Comparison of ENCODE assay signal across 9 cellular contexts in the genomic region with DNA sequence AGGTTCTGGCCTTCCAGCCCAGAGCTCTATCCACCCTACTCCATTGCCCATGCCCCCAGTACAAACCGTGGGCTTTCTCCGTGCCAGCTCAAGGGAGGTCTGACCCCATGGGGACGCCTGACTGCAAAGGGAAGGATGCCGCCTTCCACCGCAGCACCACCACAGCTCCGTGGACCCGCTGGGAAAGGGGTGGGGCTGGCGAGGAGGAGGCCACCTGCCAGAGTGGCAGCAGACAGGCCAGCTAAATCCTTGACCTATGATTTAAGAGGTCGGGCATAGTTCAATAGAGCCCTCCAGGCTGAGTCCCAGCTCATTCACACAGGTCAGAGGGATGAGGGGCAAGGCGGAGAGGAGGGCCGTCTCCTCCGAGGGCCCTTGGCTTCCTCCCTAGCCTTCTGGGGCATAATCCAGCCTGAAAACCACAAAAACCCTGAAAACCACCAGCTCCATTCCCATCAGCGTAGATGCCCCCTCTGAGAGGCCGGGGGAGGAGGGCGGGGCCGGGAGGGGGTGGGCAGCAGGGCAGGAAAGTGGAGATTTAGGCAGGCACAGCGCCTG. TPM values are rescaled to one million over a fixed set of nuclear protein-coding genes. Genes with fewer than 3 reads are reported as not detected.
A peak's percentile ranks its signal among the peaks of the same experiment; 100 is the strongest.
DNase-seq lines count a peak whose midpoint lies in the region; FAIRE-seq and TF ChIP-seq lines count a peak whose summit lies in the region.
"Had no signal": no experiment of that assay in that cellular context is flagged by ENCODE, and none has a peak within 500 bp of the region (broad histone marks: within the 10 kb centered on the region; RNA-seq: fewer than 3 reads in every experiment).

No MANE protein-coding gene starts in this region.

- H3K27me3 Mint-ChIP-seq in activated T-helper 1 cell treated with anti-CD3 and anti-CD28 coated beads, Interleukin-12 subunit alpha, Interleukin-12 subunit beta, Interleukin-2, Interleukin-4 antibody, amounts not matched to agents 30 ng/mL and 10 ng/mL and 1 ng/mL, durations not matched to agents 14 hours and 24 hours and 36 hours (ENCODE audit: insufficient read depth): peaks cover 66% of the 10 kb centered on the region

- H3K36me3 ChIP-seq in BE2C (no peaks in the 10 kb centered on the region), HUES48 (ENCODE audit: control insufficient read depth, insufficient read depth, low read length) (no peaks in the 10 kb centered on the region), endothelial cell of umbilical vein (ENCODE audit: control insufficient read depth in 2 of 2, extremely low read depth in 1 of 2, insufficient read depth in 2 of 2, low read length in 2 of 2) (no peaks in the 10 kb centered on the region), trophoblast cell (ENCODE audit: control insufficient read depth in 1 of 2, insufficient read depth in 2 of 2, low read length in 2 of 2) (no peaks in the 10 kb centered on the region)

- H3K4me2 ChIP-seq in endothelial cell of umbilical vein (ENCODE audit: insufficient read depth, low read length) (no peak overlapping the region), trophoblast cell (ENCODE audit: low read length) (peak overlapping the region; percentile 73)

- H3K4me1 ChIP-seq in BE2C (peaks cover 6% of the 10 kb centered on the region), HUES48 (ENCODE audit: control insufficient read depth, insufficient read depth, low read length) (peaks cover 38% of the 10 kb centered on the region), endothelial cell of umbilical vein (ENCODE audit: control insufficient read depth, extremely low read depth, insufficient read depth, low read length) (no peaks in the 10 kb centered on the region), trophoblast cell (ENCODE audit: control insufficient read depth in 1 of 2, insufficient read depth in 2 of 2, low read length in 2 of 2) (peaks cover 30 to 33% of the 10 kb centered on the region in 2 experiments)

- H3K4me1 Mint-ChIP-seq in activated T-helper 1 cell treated with anti-CD3 and anti-CD28 coated beads, Interleukin-12 subunit alpha, Interleukin-12 subunit beta, Interleukin-2, Interleukin-4 antibody, amounts not matched to agents 30 ng/mL and 10 ng/mL and 1 ng/mL, durations not matched to agents 14 hours and 24 hours and 36 hours (ENCODE audit: low read depth): no peaks in the 10 kb centered on the region

- H2BK12ac ChIP-seq in trophoblast cell (ENCODE audit: low read length): peak overlapping the region; percentile 53

- TF ChIP-seq CTCF in BE2C (IDR thresholded peaks at IDR 0.05; ENCODE audit: low read depth, low read length) (no peak), endothelial cell of umbilical vein (IDR thresholded peaks at IDR 0.05; ENCODE audit: extremely low read depth in 1 of 2, insufficient read depth in 1 of 2, low read depth in 1 of 2, low read length in 2 of 2) (no peak)

- DNase-seq in BE2C (no peak), endothelial cell of umbilical vein (ENCODE audit: low read depth, low spot score) (no peak), trophoblast cell (no peak), AG20443 (ENCODE audit: low spot score) (no peak), GM12891 (ENCODE audit: insufficient read length, low spot score) (no peak), HuH-7 (ENCODE audit: low spot score) (no peak)
- no peak for DNase-seq in activated T-helper 1 cell treated with anti-CD3 and anti-CD28 coated beads, Interleukin-12 subunit alpha, Interleukin-12 subunit beta, Interleukin-2, Interleukin-4 antibody, amounts not matched to agents 30 ng/mL and 10 ng/mL and 1 ng/mL, durations not matched to agents 14 hours and 24 hours and 36 hours (ENCODE audit: low spot score)

- peak overlapping the region; percentile 96 for H4K91ac ChIP-seq in trophoblast cell (ENCODE audit: low read depth, low read length)

- H2AK5ac ChIP-seq in trophoblast cell (ENCODE audit: low read length): peak overlapping the region; percentile 14

- H3K27me3 ChIP-seq in BE2C: no peaks in the 10 kb centered on the region
- peaks cover 36% of the 10 kb centered on the region for H3K27me3 ChIP-seq in HUES48 (ENCODE audit: control insufficient read depth, insufficient read depth, low read length)
- no peaks in the 10 kb centered on the region for H3K27me3 ChIP-seq in endothelial cell of umbilical vein (ENCODE audit: control insufficient read depth in 2 of 2, insufficient read depth in 2 of 2, low read length in 2 of 2)
- H3K27me3 ChIP-seq in trophoblast cell (ENCODE audit: insufficient read depth, low read length): no peaks in the 10 kb centered on the region

- no peaks in the 10 kb centered on the region for H3K9me3 Mint-ChIP-seq in activated T-helper 1 cell treated with anti-CD3 and anti-CD28 coated beads, Interleukin-12 subunit alpha, Interleukin-12 subunit beta, Interleukin-2, Interleukin-4 antibody, amounts not matched to agents 30 ng/mL and 10 ng/mL and 1 ng/mL, durations not matched to agents 14 hours and 24 hours and 36 hours
- H3K9me3 Mint-ChIP-seq: T-helper 2 cell treated with Interferon-gamma antibody and Interleukin-4, amounts not matched to agents 5 μg/mL and 100 μg/mL, for 36 hours had no signal

- no peaks in the 10 kb centered on the region for H3K9me1 ChIP-seq in endothelial cell of umbilical vein (replicated peaks; ENCODE audit: control insufficient read depth, extremely low read depth, insufficient read depth, low read length)

- H2BK120ac ChIP-seq in trophoblast cell (ENCODE audit: insufficient read depth, low read length, poor library complexity): peak overlapping the region; percentile 2

- no CpG with 5 or more reads among the region's 17 CpGs for WGBS in trophoblast cell (ENCODE audit: extremely low coverage, insufficient coverage, insufficient read length)

- no peak overlapping the region for H3K23ac ChIP-seq in trophoblast cell (ENCODE audit: low read length)

- POLR2A ChIA-PET in endothelial cell of umbilical vein (lab: Charles Lee): no interaction called here

- H3K79me1 ChIP-seq in trophoblast cell (ENCODE audit: low read length): peaks cover 22% of the 10 kb centered on the region

- dilution Hi-C loops in endothelial cell of umbilical vein (cut with MboI; ENCODE audit: extremely low pct_ligation_motif_present, low sequenced_read_pairs): no loop called here

- H3K36me3 Mint-ChIP-seq in activated T-helper 1 cell treated with anti-CD3 and anti-CD28 coated beads, Interleukin-12 subunit alpha, Interleukin-12 subunit beta, Interleukin-2, Interleukin-4 antibody, amounts not matched to agents 30 ng/mL and 10 ng/mL and 1 ng/mL, durations not matched to agents 14 hours and 24 hours and 36 hours (ENCODE audit: low read depth): no peaks in the 10 kb centered on the region

- CTCF ChIA-PET in endothelial cell of umbilical vein (lab: Charles Lee): interaction anchor here (0.7 to 3.8 kb wide), 5 partner anchors 9 to 253 kb away, joined by 3 to 32 read pairs (median 8); no protein-coding TSS in a partner anchor

- BruUV-seq in endothelial cell of umbilical vein (replicated peaks; lab: Mats Ljungman, UMichigan): no TSS peak

- H4K8ac ChIP-seq in trophoblast cell (ENCODE audit: low read depth, low read length): peak overlapping the region; percentile 7

- H4K20me1 ChIP-seq in endothelial cell of umbilical vein (replicated peaks; ENCODE audit: control insufficient read depth, extremely low read depth, insufficient read depth, low read length): no peaks in the 10 kb centered on the region

- no peak overlapping the region for H3K4ac ChIP-seq in trophoblast cell (ENCODE audit: low read depth, low read length)

- H3K27ac ChIP-seq in HUES48 (ENCODE audit: low read depth, low read length) (peak overlapping the region; percentile 85), endothelial cell of umbilical vein (ENCODE audit: insufficient read depth, low read depth, low read length) (no peak overlapping the region), trophoblast cell (ENCODE audit: low read depth, low read length) (peak overlapping the region; percentile 57)

- TF ChIP-seq POLR2A in endothelial cell of umbilical vein (IDR thresholded peaks at IDR 0.05; ENCODE audit: low read depth, low read length) (no peak), GM12891 (IDR thresholded peaks at IDR 0.05; ENCODE audit: low read depth, low read length) (no peak)

- no peak overlapping the region for H2BK5ac ChIP-seq in trophoblast cell (ENCODE audit: low read depth, low read length, poor library complexity)

- H3K27ac Mint-ChIP-seq in activated T-helper 1 cell treated with anti-CD3 and anti-CD28 coated beads, Interleukin-12 subunit alpha, Interleukin-12 subunit beta, Interleukin-2, Interleukin-4 antibody, amounts not matched to agents 30 ng/mL and 10 ng/mL and 1 ng/mL, durations not matched to agents 14 hours and 24 hours and 36 hours: no peak overlapping the region
- H3K27ac Mint-ChIP-seq: T-helper 2 cell treated with Interferon-gamma antibody and Interleukin-4, amounts not matched to agents 5 μg/mL and 100 μg/mL, for 36 hours had no signal

- no peak overlapping the region for H3K18ac ChIP-seq in trophoblast cell (ENCODE audit: low read length)

- H2AFZ ChIP-seq in endothelial cell of umbilical vein (ENCODE audit: low read depth, low read length) (peak overlapping the region; percentile 76), trophoblast cell (ENCODE audit: insufficient read depth, low read length, poor library complexity) (no peak overlapping the region)

- no peak overlapping the region for H4K12ac ChIP-seq in trophoblast cell (ENCODE audit: low read depth, low read length)

- H3K4me3 Mint-ChIP-seq in activated T-helper 1 cell treated with anti-CD3 and anti-CD28 coated beads, Interleukin-12 subunit alpha, Interleukin-12 subunit beta, Interleukin-2, Interleukin-4 antibody, amounts not matched to agents 30 ng/mL and 10 ng/mL and 1 ng/mL, durations not matched to agents 14 hours and 24 hours and 36 hours: no peak overlapping the region
- H3K4me3 Mint-ChIP-seq: T-helper 2 cell treated with Interferon-gamma antibody and Interleukin-4, amounts not matched to agents 5 μg/mL and 100 μg/mL, for 36 hours had no signal

- peak overlapping the region; percentile 18 for H3K14ac ChIP-seq in trophoblast cell (ENCODE audit: low read length)

- FAIRE-seq in endothelial cell of umbilical vein (lab: Jason Lieb, UNC) (no peak), GM12891 (lab: Jason Lieb, UNC) (no peak)

- H3K9ac ChIP-seq in HUES48 (ENCODE audit: low read depth, low read length) (peak overlapping the region; percentile 38; the same call in 1 of the 2 replicates), endothelial cell of umbilical vein (replicated peaks; ENCODE audit: extremely low read depth, insufficient read depth, low read length) (no peak overlapping the region), trophoblast cell (ENCODE audit: low read length) (no peak overlapping the region)

- H3K79me2 ChIP-seq in endothelial cell of umbilical vein (ENCODE audit: control insufficient read depth, insufficient read depth, low read length) (no peaks in the 10 kb centered on the region), trophoblast cell (ENCODE audit: control insufficient read depth, insufficient read depth, low read length, poor library complexity) (no peaks in the 10 kb centered on the region)

- H3K4me3 ChIP-seq in BE2C (ENCODE audit: low read depth, low read length) (peak overlapping the region; percentile 60), HUES48 (ENCODE audit: low read depth, low read length) (peak overlapping the region; percentile 65), endothelial cell of umbilical vein (replicated peaks in 1 of 3; ENCODE audit: insufficient read depth in 1 of 3, low read depth in 1 of 3, low read length in 3 of 3) (no peak overlapping the region), trophoblast cell (ENCODE audit: low read depth, low read length) (no peak overlapping the region)

- intact Hi-C loops in endothelial cell of umbilical vein (cut with micrococcal nuclease): no loop called here
- intact Hi-C loops in activated T-helper 1 cell treated with anti-CD3 and anti-CD28 coated beads, Interleukin-12 subunit alpha, Interleukin-12 subunit beta, Interleukin-2, Interleukin-4 antibody, amounts not matched to agents 30 ng/mL and 10 ng/mL and 1 ng/mL, durations not matched to agents 14 hours and 24 hours and 36 hours (cut with micrococcal nuclease): no loop called here

- no peaks in the 10 kb centered on the region for H3K9me3 ChIP-seq in BE2C
- H3K9me3 ChIP-seq in HUES48 (ENCODE audit: control insufficient read depth, insufficient read depth, low read length): no peaks in the 10 kb centered on the region
- no peaks in the 10 kb centered on the region for H3K9me3 ChIP-seq in endothelial cell of umbilical vein (replicated peaks; ENCODE audit: control insufficient read depth, insufficient read depth, low read length)
- H3K9me3 ChIP-seq in trophoblast cell (ENCODE audit: insufficient read depth, low read depth, low read length): no peaks in the 10 kb centered on the region

RNA-seq across cellular contexts. Expression of gene FIGNL2, which starts 14.9 kb away (rescaled TPM):
- 0.94 TPM for polyA plus RNA-seq in BE2C (2012; ENCODE audit: insufficient read depth, insufficient read length, low read depth)
- 2.4 and 2.5 TPM in 2 replicates for total RNA-seq in endothelial cell of umbilical vein
- 1.4 and 1.5 TPM in 2 replicates for polyA plus RNA-seq in endothelial cell of umbilical vein
- polyA plus RNA-seq in endothelial cell of umbilical vein (2011; cell fraction: cytosol; rRNA removed): 0.50 and 0.54 TPM in 2 replicates
- polyA plus RNA-seq in endothelial cell of umbilical vein (2011; cell fraction: nucleus; rRNA removed): 3.3 TPM in 2 replicates
- 0.48 and 0.49 TPM in 2 replicates for polyA plus RNA-seq in endothelial cell of umbilical vein (2012)
- polyA minus RNA-seq in endothelial cell of umbilical vein: 4.6 and 5.1 TPM in 2 replicates
- polyA minus RNA-seq in endothelial cell of umbilical vein (2011; cell fraction: cytosol; rRNA and poly(A)+ RNA removed): not detected
- polyA minus RNA-seq in endothelial cell of umbilical vein (2011; cell fraction: nucleus; rRNA and poly(A)+ RNA removed): 2.5 and 3.5 TPM in 2 replicates
- 23.9 and 25.0 TPM in 2 replicates for polyA plus RNA-seq in trophoblast cell (2013)
- not detected for polyA plus RNA-seq in GM12891 (2012; ENCODE audit: low read depth, missing spikeins)
- 0.15 and 0.18 TPM in 2 replicates for total RNA-seq in activated T-helper 1 cell treated with anti-CD3 and anti-CD28 coated beads, Interleukin-12 subunit alpha, Interleukin-12 subunit beta, Interleukin-2, Interleukin-4 antibody, amounts not matched to agents 30 ng/mL and 10 ng/mL and 1 ng/mL, durations not matched to agents 14 hours and 24 hours and 36 hours

RNA-seq across cellular contexts. Expression of gene ANKRD33, which starts 24.5 kb away (rescaled TPM):
- not detected for polyA plus RNA-seq in BE2C (2012; ENCODE audit: insufficient read depth, insufficient read length, low read depth)
- 0.95 and 1.2 TPM in 2 replicates for total RNA-seq in endothelial cell of umbilical vein
- polyA plus RNA-seq in endothelial cell of umbilical vein: 0.80 and 0.92 TPM in 2 replicates
- 0.25 and 0.34 TPM in 2 replicates for polyA plus RNA-seq in endothelial cell of umbilical vein (2011; cell fraction: cytosol; rRNA removed)
- polyA plus RNA-seq in endothelial cell of umbilical vein (2011; cell fraction: nucleus; rRNA removed): 2.9 and 3.2 TPM in 2 replicates
- 0.60 and 0.86 TPM in 2 replicates for polyA plus RNA-seq in endothelial cell of umbilical vein (2012)
- polyA minus RNA-seq in endothelial cell of umbilical vein: 0.36 and 0.61 TPM in 2 replicates
- polyA minus RNA-seq in endothelial cell of umbilical vein (2011; cell fraction: cytosol; rRNA and poly(A)+ RNA removed): not detected
- 0.58 and 0.87 TPM in 2 replicates for polyA minus RNA-seq in endothelial cell of umbilical vein (2011; cell fraction: nucleus; rRNA and poly(A)+ RNA removed)
- 0.17 and 0.38 TPM in 2 replicates for polyA plus RNA-seq in trophoblast cell (2013)
- not detected for polyA plus RNA-seq in GM12891 (2012; ENCODE audit: low read depth, missing spikeins)
- not detected in 2 replicates for total RNA-seq in activated T-helper 1 cell treated with anti-CD3 and anti-CD28 coated beads, Interleukin-12 subunit alpha, Interleukin-12 subunit beta, Interleukin-2, Interleukin-4 antibody, amounts not matched to agents 30 ng/mL and 10 ng/mL and 1 ng/mL, durations not matched to agents 14 hours and 24 hours and 36 hours

RNA-seq across cellular contexts. Expression of gene ACVRL1, which starts 43.9 kb away (rescaled TPM):
- 68.1 TPM for polyA plus RNA-seq in BE2C (2012; ENCODE audit: insufficient read depth, insufficient read length, low read depth)
- 404 and 427 TPM in 2 replicates for total RNA-seq in endothelial cell of umbilical vein
- 355 and 403 TPM in 2 replicates for polyA plus RNA-seq in endothelial cell of umbilical vein
- polyA plus RNA-seq in endothelial cell of umbilical vein (2011; cell fraction: cytosol; rRNA removed): 270 and 301 TPM in 2 replicates
- 559 and 644 TPM in 2 replicates for polyA plus RNA-seq in endothelial cell of umbilical vein (2011; cell fraction: nucleus; rRNA removed)
- polyA plus RNA-seq in endothelial cell of umbilical vein (2012): 203 and 337 TPM in 2 replicates
- 398 and 445 TPM in 2 replicates for polyA minus RNA-seq in endothelial cell of umbilical vein
- not detected for polyA minus RNA-seq in endothelial cell of umbilical vein (2011; cell fraction: cytosol; rRNA and poly(A)+ RNA removed)
- 169 and 190 TPM in 2 replicates for polyA minus RNA-seq in endothelial cell of umbilical vein (2011; cell fraction: nucleus; rRNA and poly(A)+ RNA removed)
- polyA plus RNA-seq in trophoblast cell (2013): 2.8 and 3.1 TPM in 2 replicates
- 0.04 TPM for polyA plus RNA-seq in GM12891 (2012; ENCODE audit: low read depth, missing spikeins)
- total RNA-seq in activated T-helper 1 cell treated with anti-CD3 and anti-CD28 coated beads, Interleukin-12 subunit alpha, Interleukin-12 subunit beta, Interleukin-2, Interleukin-4 antibody, amounts not matched to agents 30 ng/mL and 10 ng/mL and 1 ng/mL, durations not matched to agents 14 hours and 24 hours and 36 hours: not detected in 2 replicates

Comparison
In these comparisons a context has a peak if more than half of its experiments do, and no peak if none do; other contexts are left out.
1. H3K4me3 ChIP-seq: peak in BE2C (single experiment) and HUES48 (single experiment); none in endothelial cell of umbilical vein (0 of 3) and trophoblast cell (single experiment).
2. RNA of gene ACVRL1, which starts 43.9 kb away (total RNA-seq): 404 to 427 TPM in endothelial cell of umbilical vein; not detected in activated T-helper 1 cell treated with anti-CD3 and anti-CD28 coated beads, Interleukin-12 subunit alpha, Interleukin-12 subunit beta, Interleukin-2, Interleukin-4 antibody, amounts not matched to agents 30 ng/mL and 10 ng/mL and 1 ng/mL, durations not matched to agents 14 hours and 24 hours and 36 hours; every median in the first group is over 100 times any median in the second.